In genomic region chr1:217977943-217978342, GRCh38 we compare ENCODE assay signal across 26 cellular contexts.
"Had no signal": no experiment of that assay in that cellular context is flagged by ENCODE, and none has a peak within 500 bp of the region (broad histone marks: within the 10 kb centered on the region; RNA-seq: fewer than 3 reads in every experiment).

No MANE protein-coding gene starts in this region.

- H3K4me2 ChIP-seq: smooth muscle cell had no signal

- H3K4me1 ChIP-seq: left lung, lower lobe of right lung, parathyroid adenoma, psoas muscle, right atrium auricular region, right lobe of liver, tibial nerve, uterus had no signal

- H3K4me3 Mint-ChIP-seq: naive thymus-derived CD8-positive, alpha-beta T cell; nephron; neural crest cell; stimulated activated memory B cell treated with anti-CD40 and anti-IgM and Interleukin-4, amounts not matched to agents 10 μg/mL and 1 μg/mL and 100 μg/mL, for 72 hours; stimulated activated naive CD8-positive, alpha-beta T cell treated with anti-CD3 and anti-CD28 coated beads, Interleukin-15, amount 100 ng/mL, for 72 hours; type B pancreatic cell had no signal

- H3K27ac ChIP-seq: left lung, lower lobe of right lung, neutrophil, parathyroid adenoma, psoas muscle, right atrium auricular region, right lobe of liver, tibial nerve, uterus had no signal

- H3K4me3 ChIP-seq: left lung, lower lobe of right lung, psoas muscle, right atrium auricular region, right lobe of liver, smooth muscle cell, tibial nerve, uterus had no signal

- H3K9me3 ChIP-seq: lower lobe of right lung, neutrophil, psoas muscle, right atrium auricular region, right lobe of liver, tibial nerve, uterus had no signal

- H3K9ac ChIP-seq: parathyroid adenoma had no signal

- H2AFZ ChIP-seq: parathyroid adenoma had no signal

- ATAC-seq: left colon; left lung; lower lobe of right lung; naive thymus-derived CD8-positive, alpha-beta T cell; psoas muscle; right lobe of liver; stimulated activated memory B cell treated with anti-CD40 and anti-IgM and Interleukin-4, amounts not matched to agents 10 μg/mL and 1 μg/mL and 100 μg/mL, for 72 hours; stimulated activated naive CD8-positive, alpha-beta T cell treated with anti-CD3 and anti-CD28 coated beads, Interleukin-15, amount 100 ng/mL, for 72 hours had no signal

- H3K36me3 Mint-ChIP-seq: stimulated activated memory B cell treated with anti-CD40 and anti-IgM and Interleukin-4, amounts not matched to agents 10 μg/mL and 1 μg/mL and 100 μg/mL, for 72 hours; type B pancreatic cell had no signal

- H3K79me2 ChIP-seq: parathyroid adenoma had no signal

- H3K4me1 Mint-ChIP-seq: naive thymus-derived CD8-positive, alpha-beta T cell; neural crest cell; stimulated activated memory B cell treated with anti-CD40 and anti-IgM and Interleukin-4, amounts not matched to agents 10 μg/mL and 1 μg/mL and 100 μg/mL, for 72 hours; stimulated activated naive CD8-positive, alpha-beta T cell treated with anti-CD3 and anti-CD28 coated beads, Interleukin-15, amount 100 ng/mL, for 72 hours had no signal

- H3K27me3 Mint-ChIP-seq: stimulated activated memory B cell treated with anti-CD40 and anti-IgM and Interleukin-4, amounts not matched to agents 10 μg/mL and 1 μg/mL and 100 μg/mL, for 72 hours; stimulated activated naive CD8-positive, alpha-beta T cell treated with anti-CD3 and anti-CD28 coated beads, Interleukin-15, amount 100 ng/mL, for 72 hours had no signal

- H3K27ac Mint-ChIP-seq: naive thymus-derived CD8-positive, alpha-beta T cell; nephron; stimulated activated memory B cell treated with anti-CD40 and anti-IgM and Interleukin-4, amounts not matched to agents 10 μg/mL and 1 μg/mL and 100 μg/mL, for 72 hours; stimulated activated naive CD8-positive, alpha-beta T cell treated with anti-CD3 and anti-CD28 coated beads, Interleukin-15, amount 100 ng/mL, for 72 hours; type B pancreatic cell had no signal

- DNase-seq: left colon; left lung; lower lobe of right lung; mammary epithelial cell; mesenchymal stem cell; naive thymus-derived CD8-positive, alpha-beta T cell; occipital lobe; psoas muscle; right lobe of liver; stimulated activated CD4-positive, alpha-beta T cell treated with anti-CD3 and anti-CD28 coated beads, Interleukin-1b, Interleukin-23, amount 100 ng/mL, for 48 hours; stimulated activated CD4-positive, alpha-beta T cell treated with anti-CD3 and anti-CD28 coated beads, Interleukin-2, amount 100 ng/mL, for 48 hours; stimulated activated CD4-positive, alpha-beta T cell treated with anti-CD3 and anti-CD28 coated beads, Interleukin-4, amount 100 ng/mL, for 4 hours; stimulated activated CD8-positive, alpha-beta memory T cell treated with anti-CD3 and anti-CD28 coated beads, Interleukin-4, amount 100 ng/mL, for 48 hours; stimulated activated naive CD4-positive, alpha-beta T cell treated with Interleukin-2 at 50 U/mL for 16 hours; stimulated activated naive CD8-positive, alpha-beta T cell treated with anti-CD3 and anti-CD28 coated beads, Interleukin-15, amount 100 ng/mL, for 72 hours; substantia nigra; uterus had no signal

- H3K27me3 ChIP-seq: left lung, neutrophil, right atrium auricular region, right lobe of liver, tibial nerve, uterus had no signal

- H3K36me3 ChIP-seq: left lung, lower lobe of right lung, neutrophil, right atrium auricular region, right lobe of liver, tibial nerve, uterus had no signal
